ENCODE assay signal across 17 cellular contexts in the genomic region with DNA sequence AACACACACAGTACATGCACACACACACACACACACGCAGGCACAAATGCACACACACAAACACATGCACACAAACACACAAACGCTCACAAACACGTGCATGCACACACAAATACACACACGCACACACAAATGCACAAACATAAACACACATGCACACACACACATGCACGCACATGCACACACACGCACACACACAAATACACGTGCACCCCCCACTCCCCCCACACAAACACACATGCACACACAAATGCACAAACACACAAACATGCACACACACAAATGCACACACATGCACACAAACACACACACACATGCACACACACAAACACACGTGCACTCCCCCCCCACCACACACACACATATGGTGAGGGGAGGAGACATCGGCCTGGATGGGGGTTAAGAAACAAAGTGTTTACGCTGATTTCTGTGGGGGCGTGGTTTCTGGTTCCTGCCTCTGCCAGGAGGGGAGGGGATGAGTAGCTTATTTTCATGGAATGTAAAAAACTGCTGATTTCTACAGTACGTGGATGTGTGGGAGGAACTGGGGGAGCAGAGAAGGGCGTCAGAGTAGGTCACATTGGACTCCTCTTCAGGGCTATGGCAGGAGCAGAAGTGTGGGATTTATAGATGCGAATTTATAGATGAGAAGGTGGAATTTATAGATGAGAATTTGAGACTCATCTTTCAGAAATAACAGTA.
"Had no signal": no experiment of that assay in that cellular context is flagged by ENCODE, and none has a peak within 500 bp of the region (broad histone marks: within the 10 kb centered on the region; RNA-seq: fewer than 3 reads in every experiment).

No MANE protein-coding gene starts in this region.

- H3K9me3 ChIP-seq: body of pancreas, lower lobe of right lung, neutrophil, pancreas, spleen had no signal

- ATAC-seq: activated CD8-positive, alpha-beta T cell treated with anti-CD3 and anti-CD28 coated beads for 36 hours; body of pancreas; lower lobe of right lung; natural killer cell; pancreas; stimulated activated memory B cell treated with anti-CD40 and anti-IgM and Interleukin-4, amounts not matched to agents 10 μg/mL and 1 μg/mL and 100 μg/mL, for 72 hours; T-cell had no signal

- H3K4me3 ChIP-seq: body of pancreas, lower lobe of right lung, pancreas, spleen had no signal

- FAIRE-seq: colon, endometrium, pancreas had no signal

- H3K36me3 ChIP-seq: lower lobe of right lung, neutrophil, pancreas, spleen had no signal

- H3K27me3 ChIP-seq: body of pancreas, neutrophil, pancreas, spleen had no signal

- DNase-seq: activated B cell treated with CpG ODN at 0.5 μM for 24 hours; activated CD4-positive, alpha-beta T cell treated with anti-CD3 and anti-CD28 coated beads for 4 hours; activated CD8-positive, alpha-beta T cell treated with anti-CD3 and anti-CD28 coated beads for 36 hours; activated naive CD4-positive, alpha-beta T cell treated with anti-CD3 and anti-CD28 coated beads for 36 hours; activated T-cell treated with anti-CD3 and anti-CD28 coated beads, Interleukin-2, amount 50 U/mL, for 24 hours; body of pancreas; central memory CD4-positive, alpha-beta T cell; lower lobe of right lung; natural killer cell; pancreas; spleen; stimulated activated CD4-positive, alpha-beta T cell treated with anti-CD3 and anti-CD28 coated beads, Interleukin-4, amount 100 ng/mL, for 4 hours; T-cell had no signal

- H3K4me1 ChIP-seq: body of pancreas, lower lobe of right lung, pancreas, spleen had no signal

- H3K27ac ChIP-seq: body of pancreas, lower lobe of right lung, neutrophil, pancreas, spleen had no signal
